Comparison of ENCODE assay signal across 25 cellular contexts in genomic region chr2:23200460-23201113, GRCh38.
"Had no signal": no experiment of that assay in that cellular context is flagged by ENCODE, and none has a peak within 500 bp of the region (broad histone marks: within the 10 kb centered on the region; RNA-seq: fewer than 3 reads in every experiment).

No MANE protein-coding gene starts in this region.

- H3K27me3 ChIP-seq: adrenal gland, ascending aorta, brain microvascular endothelial cell, hepatocyte, tibial artery had no signal

- H3K4me1 Mint-ChIP-seq: memory B cell; stimulated activated effector memory CD8-positive, alpha-beta T cell treated with anti-CD3 and anti-CD28 coated beads, Interleukin-12 subunit alpha, Interleukin-12 subunit beta, amount 100 ng/mL, for 72 hours; stimulated activated naive CD8-positive, alpha-beta T cell treated with anti-CD3 and anti-CD28 coated beads, Interleukin-15, amount 100 ng/mL, for 72 hours had no signal

- DNase-seq: activated CD4-positive, alpha-beta T cell treated with anti-CD3 and anti-CD28 coated beads, Interleukin-2, amount 50 U/mL, for 48 hours; activated CD8-positive, alpha-beta memory T cell treated with anti-CD3 and anti-CD28 coated beads, Interleukin-2, amount 50 U/mL, for 48 hours; activated naive CD4-positive, alpha-beta T cell; activated T-cell treated with anti-CD3 and anti-CD28 coated beads, Interleukin-2, amount 50 U/mL, for 4 hours; adrenal gland; brain microvascular endothelial cell; central memory CD4-positive, alpha-beta T cell; dermis blood vessel endothelial cell; effector memory CD4-positive, alpha-beta T cell; foreskin melanocyte; kidney glomerular epithelial cell; left ventricle myocardium superior; right cardiac atrium; stimulated activated CD4-positive, alpha-beta T cell treated with anti-CD3 and anti-CD28 coated beads, Interleukin-2, amount 100 ng/mL, for 24 hours; stimulated activated naive CD8-positive, alpha-beta T cell treated with anti-CD3 and anti-CD28 coated beads, Interleukin-15, amount 100 ng/mL, for 72 hours; tibial artery had no signal

- H3K36me3 Mint-ChIP-seq: activated naive CD8-positive, alpha-beta T cell; memory B cell; stimulated activated effector memory CD8-positive, alpha-beta T cell treated with anti-CD3 and anti-CD28 coated beads, Interleukin-12 subunit alpha, Interleukin-12 subunit beta, amount 100 ng/mL, for 72 hours had no signal

- H3K27ac ChIP-seq: adrenal gland, ascending aorta, brain microvascular endothelial cell, hepatocyte, parathyroid adenoma, tibial artery had no signal

- H3K9ac ChIP-seq: parathyroid adenoma had no signal

- H3K9me3 Mint-ChIP-seq: activated T-helper 2 cell treated with anti-CD3 and anti-CD28 coated beads, Interferon-gamma antibody, Interleukin-2, Interleukin-4, amounts not matched to agents 10 μg/mL and 5 μg/mL and 100 μg/mL, durations not matched to agents 14 hours and 24 hours and 36 hours had no signal

- H3K4me3 Mint-ChIP-seq: activated naive CD8-positive, alpha-beta T cell; activated T-cell treated with anti-CD3 and anti-CD28 coated beads, Interleukin-2, amount 50 U/mL, for 4 hours; memory B cell; nephron; stimulated activated effector memory CD8-positive, alpha-beta T cell treated with anti-CD3 and anti-CD28 coated beads, Interleukin-12 subunit alpha, Interleukin-12 subunit beta, amount 100 ng/mL, for 72 hours; stimulated activated naive CD8-positive, alpha-beta T cell treated with anti-CD3 and anti-CD28 coated beads, Interleukin-15, amount 100 ng/mL, for 72 hours had no signal

- ATAC-seq: activated T-cell treated with anti-CD3 and anti-CD28 coated beads, Interleukin-2, amount 50 U/mL, for 4 hours; esophagus mucosa; left ventricle myocardium superior; right cardiac atrium; stimulated activated effector memory CD8-positive, alpha-beta T cell treated with anti-CD3 and anti-CD28 coated beads, Interleukin-12 subunit alpha, Interleukin-12 subunit beta, amount 100 ng/mL, for 72 hours; stimulated activated naive CD8-positive, alpha-beta T cell treated with anti-CD3 and anti-CD28 coated beads, Interleukin-15, amount 100 ng/mL, for 72 hours had no signal

- H3K9me3 ChIP-seq: adrenal gland, ascending aorta had no signal

- H3K4me2 ChIP-seq: hepatocyte had no signal

- H3K27ac Mint-ChIP-seq: activated naive CD8-positive, alpha-beta T cell; activated T-helper 2 cell treated with anti-CD3 and anti-CD28 coated beads, Interferon-gamma antibody, Interleukin-2, Interleukin-4, amounts not matched to agents 10 μg/mL and 5 μg/mL and 100 μg/mL, durations not matched to agents 14 hours and 24 hours and 36 hours; memory B cell; nephron; stimulated activated effector memory CD8-positive, alpha-beta T cell treated with anti-CD3 and anti-CD28 coated beads, Interleukin-12 subunit alpha, Interleukin-12 subunit beta, amount 100 ng/mL, for 72 hours; stimulated activated naive CD8-positive, alpha-beta T cell treated with anti-CD3 and anti-CD28 coated beads, Interleukin-15, amount 100 ng/mL, for 72 hours had no signal

- H3K36me3 ChIP-seq: adrenal gland, ascending aorta, brain microvascular endothelial cell, tibial artery had no signal

- H3K79me2 ChIP-seq: hepatocyte, parathyroid adenoma had no signal

- H3K4me1 ChIP-seq: adrenal gland, ascending aorta, parathyroid adenoma had no signal

- H2AFZ ChIP-seq: hepatocyte, parathyroid adenoma had no signal

- H3K4me3 ChIP-seq: adrenal gland, ascending aorta, hepatocyte, tibial artery had no signal
